Comparison of ENCODE assay signal across 20 cellular contexts in the genomic region with DNA sequence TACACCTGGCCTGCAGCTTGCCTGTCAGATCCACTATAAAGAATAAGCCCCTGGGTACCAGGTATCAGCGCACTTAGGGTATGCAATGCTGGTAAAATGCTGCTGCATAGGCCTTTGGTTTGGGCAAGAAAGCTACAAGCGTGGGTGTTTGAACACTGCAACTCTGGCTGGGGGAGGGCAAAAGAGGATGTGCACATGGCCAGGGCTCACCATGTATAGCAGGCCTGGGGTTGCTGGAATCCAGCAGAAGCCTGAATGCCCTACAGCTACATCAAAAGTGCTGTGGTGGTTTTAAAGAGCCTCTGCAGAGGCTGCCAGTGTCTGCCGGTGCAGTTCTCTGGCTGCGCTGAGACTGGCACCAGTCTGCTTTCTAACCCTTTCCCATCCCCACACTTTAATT. TPM values are rescaled to one million over a fixed set of nuclear protein-coding genes. Genes with fewer than 3 reads are reported as not detected.
DNase-seq lines count a peak whose midpoint lies in the region; ATAC-seq and TF ChIP-seq lines count a peak whose summit lies in the region.
"Had no signal": no experiment of that assay in that cellular context is flagged by ENCODE, and none has a peak within 500 bp of the region (broad histone marks: within the 10 kb centered on the region; RNA-seq: fewer than 3 reads in every experiment).

No MANE protein-coding gene starts in this region.

- no peak overlapping the region for H2BK15ac ChIP-seq in mesendoderm (replicated peaks; ENCODE audit: low read depth)

- TF ChIP-seq POLR2A in NB4 (IDR thresholded peaks at IDR 0.05; ENCODE audit: extremely low read depth, insufficient read length) = no peak
- no peak for TF ChIP-seq POLR2A in testis (IDR thresholded peaks at IDR 0.05)
- no peak for TF ChIP-seq POLR2A in GM18505 (IDR thresholded peaks at IDR 0.05; ENCODE audit: borderline replicate concordance, extremely low read depth, insufficient read depth, insufficient read length)

- no peaks in the 10 kb centered on the region for H3K79me2 ChIP-seq in mesendoderm (ENCODE audit: control insufficient read depth, insufficient read depth, low read length)

- H3K4me3 ChIP-seq in NB4 (ENCODE audit: low read depth, low read length) = no peak overlapping the region
- H3K4me3 ChIP-seq in testis = no peak overlapping the region
- no peak overlapping the region for H3K4me3 ChIP-seq in mesendoderm (ENCODE audit: low read length)
- H3K4me3 ChIP-seq: thoracic aorta had no signal

- no peak overlapping the region for H3K23ac ChIP-seq in mesendoderm (ENCODE audit: low read length)

- peaks cover 11% of the 10 kb centered on the region for H3K36me3 Mint-ChIP-seq in activated naive CD4-positive, alpha-beta T cell treated with anti-CD3 and anti-CD28 coated beads, Interleukin-2, amount 10 ng/mL, durations not matched to agents 7 days and 5 days

- no peak overlapping the region for H3K9ac ChIP-seq in mesendoderm (ENCODE audit: low read length)
- H3K9ac ChIP-seq: KMS-11 had no signal

- no peak overlapping the region for H3K56ac ChIP-seq in mesendoderm (ENCODE audit: low read length)

- H4K5ac ChIP-seq in mesendoderm (ENCODE audit: low read length) = no peak overlapping the region

- intact Hi-C loops in testis (cut with DNase I; ENCODE audit: low total_unique reads) = no loop called here

- ATAC-seq in GM18505 (IDR thresholded peaks at IDR 0.05; ENCODE audit: unreplicated experiment) = no peak

- H2AK5ac ChIP-seq in mesendoderm (ENCODE audit: low read length) = no peak overlapping the region

- H3K36me3 ChIP-seq in testis (ENCODE audit: low read depth, missing control alignments) (no peaks in the 10 kb centered on the region), mesendoderm (ENCODE audit: control insufficient read depth, insufficient read depth, low read length) (peaks cover 2% of the 10 kb centered on the region)

- no peak overlapping the region for H3K4me3 Mint-ChIP-seq in activated naive CD4-positive, alpha-beta T cell treated with anti-CD3 and anti-CD28 coated beads, Interleukin-2, amount 10 ng/mL, durations not matched to agents 7 days and 5 days
- H3K4me3 Mint-ChIP-seq: CD4-positive, alpha-beta memory T cell had no signal

- no peak overlapping the region for H4K8ac ChIP-seq in mesendoderm (ENCODE audit: low read depth, low read length)

- DNase-seq in activated naive CD4-positive, alpha-beta T cell treated with anti-CD3 and anti-CD28 coated beads, Interleukin-2, amount 10 ng/mL, durations not matched to agents 7 days and 5 days = no peak
- no peak for DNase-seq in activated naive CD4-positive, alpha-beta T cell treated with Interleukin-2 at 50 U/mL for 16 hours
- DNase-seq in NB4 (ENCODE audit: low read depth) = peak; percentile 30
- peak; percentile 60 for DNase-seq in foreskin melanocyte
- peak; percentile 48 for DNase-seq in testis
- DNase-seq in NCI-H2029 treated with DMSO at 0.1 percent for 48 hours (lab: John Stamatoyannopoulos, UW) = no peak
- no peak for DNase-seq in mesendoderm
- DNase-seq: activated CD4-positive, alpha-beta T cell treated with anti-CD3 and anti-CD28 coated beads for 4 hours; activated CD8-positive, alpha-beta memory T cell treated with anti-CD3 and anti-CD28 coated beads, Interleukin-2, amount 50 U/mL, for 48 hours; activated gamma-delta T cell; aorta; CD4-positive, alpha-beta memory T cell; effector CD8-positive, alpha-beta T cell; left ventricle myocardium superior; NCI-H1417 treated with DMSO at 0.1 percent for 48 hours; RPMI8226; SW 1271 had no signal

- no peaks in the 10 kb centered on the region for H3K9me3 Mint-ChIP-seq in activated naive CD4-positive, alpha-beta T cell treated with anti-CD3 and anti-CD28 coated beads, Interleukin-2, amount 10 ng/mL, durations not matched to agents 7 days and 5 days
- H3K9me3 Mint-ChIP-seq: CD4-positive, alpha-beta memory T cell had no signal

- H3K9me3 ChIP-seq in testis = no peaks in the 10 kb centered on the region
- H3K9me3 ChIP-seq: thoracic aorta had no signal

- no peak for TF ChIP-seq CTCF in NB4 (IDR thresholded peaks at IDR 0.05; ENCODE audit: low read depth, low read length)
- no peak for TF ChIP-seq CTCF in testis (IDR thresholded peaks at IDR 0.05)

- H2BK120ac ChIP-seq in mesendoderm (ENCODE audit: low read depth, low read length) = no peak overlapping the region

- H3K27me3 ChIP-seq in testis (no peaks in the 10 kb centered on the region), mesendoderm (ENCODE audit: insufficient read depth, low read length, poor library complexity) (no peaks in the 10 kb centered on the region)

- H3K4me1 ChIP-seq in testis = peaks cover 20% of the 10 kb centered on the region
- no peaks in the 10 kb centered on the region for H3K4me1 ChIP-seq in mesendoderm (ENCODE audit: control insufficient read depth, low read depth, low read length)

- H3K4me1 Mint-ChIP-seq in activated naive CD4-positive, alpha-beta T cell treated with anti-CD3 and anti-CD28 coated beads, Interleukin-2, amount 10 ng/mL, durations not matched to agents 7 days and 5 days = no peaks in the 10 kb centered on the region

- H3K18ac ChIP-seq in mesendoderm (ENCODE audit: low read length) = no peak overlapping the region

- WGBS in testis, 2 donors = 80 to 85% methylated on average over 4 of the region's 4 CpGs
- no CpG with 5 or more reads among the region's 4 CpGs for WGBS in mesendoderm (ENCODE audit: extremely low coverage, insufficient coverage, low lambda C conversion rate)

- peak overlapping the region; percentile 10 for H3K27ac Mint-ChIP-seq in activated naive CD4-positive, alpha-beta T cell treated with anti-CD3 and anti-CD28 coated beads, Interleukin-2, amount 10 ng/mL, durations not matched to agents 7 days and 5 days

- no peaks in the 10 kb centered on the region for H3K27me3 Mint-ChIP-seq in activated naive CD4-positive, alpha-beta T cell treated with anti-CD3 and anti-CD28 coated beads, Interleukin-2, amount 10 ng/mL, durations not matched to agents 7 days and 5 days
- H3K27me3 Mint-ChIP-seq: CD4-positive, alpha-beta memory T cell had no signal

- CTCF ChIA-PET in activated naive CD4-positive, alpha-beta T cell treated with anti-CD3 and anti-CD28 coated beads, Interleukin-2, amount 10 ng/mL, durations not matched to agents 7 days and 5 days (lab: Charles Lee) = interaction anchor here (1.5 kb wide), 1 partner anchor 53 kb away, joined by 5 read pairs; no protein-coding TSS in a partner anchor

- H3K27ac ChIP-seq in testis = peak overlapping the region in 1 of 2 donors; percentile 16
- H3K27ac ChIP-seq in mesendoderm (ENCODE audit: low read depth, low read length) = no peak overlapping the region
- H3K27ac ChIP-seq: KMS-11, thoracic aorta had no signal

- H3K79me1 ChIP-seq in mesendoderm (ENCODE audit: low read length) = no peaks in the 10 kb centered on the region

- no peak overlapping the region for H2BK5ac ChIP-seq in mesendoderm (ENCODE audit: low read length)

- no peak overlapping the region for H3K4me2 ChIP-seq in mesendoderm (ENCODE audit: low read length)
- H3K4me2 ChIP-seq: KMS-11 had no signal

- H3K4ac ChIP-seq in mesendoderm (ENCODE audit: low read depth, low read length) = no peak overlapping the region

RNA-seq across cellular contexts. Expression of gene UQCC1, which starts 51.7 kb away (rescaled TPM):
- 10 to 100 TPM; 48.9 to 52.8 TPM for total RNA-seq in testis
- polyA plus RNA-seq in testis (ENCODE audit: insufficient read depth, low read depth, low replicate concordance) = 55.8 TPM
- 39.3 TPM for polyA plus RNA-seq in mesendoderm (2013, experiment 1 of 2)
- polyA plus RNA-seq in mesendoderm (2013, experiment 2 of 2) = 36.3 TPM

Comparison
In these comparisons a context has a peak if more than half of its experiments do, and no peak if none do; other contexts are left out.
1. DNase-seq: peak in NB4 (single experiment), foreskin melanocyte (single experiment) and testis (single experiment); none in activated naive CD4-positive, alpha-beta T cell treated with anti-CD3 and anti-CD28 coated beads, Interleukin-2, amount 10 ng/mL, durations not matched to agents 7 days and 5 days (single experiment), activated naive CD4-positive, alpha-beta T cell treated with Interleukin-2 at 50 U/mL for 16 hours (single experiment), NCI-H2029 treated with DMSO at 0.1 percent for 48 hours (single experiment) and mesendoderm (single experiment).